In genomic region chr7:69564454-69565417, GRCh38 we compare ENCODE assay signal across 9 cellular contexts. TPM values are rescaled to one million over a fixed set of nuclear protein-coding genes. Genes with fewer than 3 reads are reported as not detected.
A peak's percentile ranks its signal among the peaks of the same experiment; 100 is the strongest.
DNase-seq lines count a peak whose midpoint lies in the region; ATAC-seq and TF ChIP-seq lines count a peak whose summit lies in the region.
"Had no signal": no experiment of that assay in that cellular context is flagged by ENCODE, and none has a peak within 500 bp of the region (broad histone marks: within the 10 kb centered on the region; RNA-seq: fewer than 3 reads in every experiment).

No MANE protein-coding gene starts in this region.

- no peak overlapping the region for H2BK12ac ChIP-seq in H9 (ENCODE audit: insufficient read length, low read depth, low read length)

- no peak overlapping the region for H2BK15ac ChIP-seq in H9 (ENCODE audit: low read depth, low read length)

- H3K4ac ChIP-seq in H9 (ENCODE audit: low read depth, low read length): no peak overlapping the region

- H3K27ac ChIP-seq in H9 (ENCODE audit: insufficient read length, low read depth, low read length) (no peak overlapping the region), esophagus muscularis mucosa (replicated peaks in 1 of 4) (peak overlapping the region; percentile 12 to 51 (median 46)), mammary epithelial cell (ENCODE audit: insufficient read depth, low read depth, low read length) (no peak overlapping the region)
- H3K27ac ChIP-seq: parathyroid adenoma had no signal

- peaks cover 6 to 13% of the 10 kb centered on the region in 2 experiments for H3K4me1 Mint-ChIP-seq in H9
- no peaks in the 10 kb centered on the region for H3K4me1 Mint-ChIP-seq in stimulated activated naive B cell treated with anti-CD40 and anti-IgM and Interleukin-4, amounts not matched to agents 10 μg/mL and 1 μg/mL and 100 μg/mL, for 72 hours

- dilution Hi-C loops in mammary epithelial cell (cut with HindIII; ENCODE audit: low sequenced_read_pairs): no loop called here

- TF ChIP-seq CTCF in H9 (conservative IDR thresholded peaks at IDR 0.05) (no peak), esophagus muscularis mucosa (IDR thresholded peaks at IDR 0.05) (no peak), mammary epithelial cell (conservative IDR thresholded peaks at IDR 0.05 in 1 of 2, IDR thresholded peaks at IDR 0.05 in 1 of 2; ENCODE audit: extremely low read depth in 1 of 2, insufficient read depth in 1 of 2, low read depth in 1 of 2, low read length in 2 of 2) (no peak)

- no peak overlapping the region for H3K18ac ChIP-seq in H9 (ENCODE audit: insufficient read length, low read depth, low read length)

- H3K36me3 ChIP-seq in esophagus muscularis mucosa (no peaks in the 10 kb centered on the region), mammary epithelial cell (ENCODE audit: insufficient read depth, low read length) (no peaks in the 10 kb centered on the region)

- H2BK20ac ChIP-seq in H9 (ENCODE audit: low read depth, low read length, poor library complexity, severe bottlenecking): no peak overlapping the region

- intact Hi-C loops in esophagus muscularis mucosa (cut with DNase I): no loop called here
- intact Hi-C loops in mammary epithelial cell (cut with micrococcal nuclease): no loop called here

- H3T11ph ChIP-seq in H9 (ENCODE audit: low read length): no peak overlapping the region

- no peaks in the 10 kb centered on the region for H3K79me1 ChIP-seq in H9 (ENCODE audit: insufficient read depth, low read depth, low read length, poor library complexity, severe bottlenecking)

- no peaks in the 10 kb centered on the region for H3K36me3 Mint-ChIP-seq in H9 (ENCODE audit: insufficient read depth in 1 of 3, low read depth in 3 of 3)
- no peaks in the 10 kb centered on the region for H3K36me3 Mint-ChIP-seq in stimulated activated naive B cell treated with anti-CD40 and anti-IgM and Interleukin-4, amounts not matched to agents 10 μg/mL and 1 μg/mL and 100 μg/mL, for 72 hours

- no peak overlapping the region for H4K91ac ChIP-seq in H9 (ENCODE audit: insufficient read length, low read depth, low read length)

- H3K79me2 ChIP-seq in H9 (ENCODE audit: insufficient read depth, low read length): no peaks in the 10 kb centered on the region
- no peaks in the 10 kb centered on the region for H3K79me2 ChIP-seq in mammary epithelial cell (ENCODE audit: insufficient read depth, low read length)
- H3K79me2 ChIP-seq: parathyroid adenoma had no signal

- no peak overlapping the region for H3K4me3 Mint-ChIP-seq in H9
- no peak overlapping the region for H3K4me3 Mint-ChIP-seq in stimulated activated naive B cell treated with anti-CD40 and anti-IgM and Interleukin-4, amounts not matched to agents 10 μg/mL and 1 μg/mL and 100 μg/mL, for 72 hours

- no peak overlapping the region for H3K14ac ChIP-seq in H9 (ENCODE audit: insufficient read depth, low read length)

- H3K27ac Mint-ChIP-seq in H9: no peak overlapping the region; a peak in 1 of 7 replicates
- H3K27ac Mint-ChIP-seq in stimulated activated naive B cell treated with anti-CD40 and anti-IgM and Interleukin-4, amounts not matched to agents 10 μg/mL and 1 μg/mL and 100 μg/mL, for 72 hours: no peak overlapping the region

- H4K5ac ChIP-seq in H9 (ENCODE audit: insufficient read length, low read depth, low read length): no peak overlapping the region

- no peak overlapping the region for H2AFZ ChIP-seq in H9 (ENCODE audit: low read length)
- H2AFZ ChIP-seq in mammary epithelial cell (ENCODE audit: low read depth, low read length): no peak overlapping the region
- H2AFZ ChIP-seq: parathyroid adenoma had no signal

- H3K27me3 ChIP-seq in H9 (ENCODE audit: insufficient read depth, low read length) (no peaks in the 10 kb centered on the region), esophagus muscularis mucosa (no peaks in the 10 kb centered on the region), mammary epithelial cell (ENCODE audit: insufficient read depth, low read length) (no peaks in the 10 kb centered on the region)

- in situ Hi-C loops in mammary epithelial cell (cut with MboI; ENCODE audit: low sequenced_read_pairs in 2 of 2): no loop called here

- no peak overlapping the region for H3K23ac ChIP-seq in H9 (ENCODE audit: insufficient read length, low read depth, low read length)

- no peak overlapping the region for H2AK5ac ChIP-seq in H9 (ENCODE audit: insufficient read length, low read length)

- ATAC-seq in stimulated activated naive B cell treated with anti-CD40 and anti-IgM and Interleukin-4, amounts not matched to agents 10 μg/mL and 1 μg/mL and 100 μg/mL, for 72 hours (replicated peaks): peak; percentile 47 to 63

- no peak overlapping the region for H3K9ac ChIP-seq in H9 (ENCODE audit: extremely low read depth, insufficient read length, low read length)
- H3K9ac ChIP-seq in mammary epithelial cell (ENCODE audit: insufficient read depth, low read length): no peak overlapping the region
- H3K9ac ChIP-seq: parathyroid adenoma had no signal

- H3K4me1 ChIP-seq in H9 (ENCODE audit: insufficient read depth, low read length) (peaks cover 3% of the 10 kb centered on the region; the same call in 1 of the 2 replicates), esophagus muscularis mucosa (peaks cover 9 to 30% (median 29%) of the 10 kb centered on the region in 4 donors), mammary epithelial cell (ENCODE audit: insufficient read depth, low read length) (no peaks in the 10 kb centered on the region)
- H3K4me1 ChIP-seq: parathyroid adenoma had no signal

- no peak overlapping the region for H2BK5ac ChIP-seq in H9 (ENCODE audit: insufficient read length, low read length)

- H3K56ac ChIP-seq in H9 (ENCODE audit: insufficient read length, low read depth, low read length): no peak overlapping the region

- H3K9me3 ChIP-seq in H9 (ENCODE audit: control insufficient read depth, low read depth, low read length) (no peaks in the 10 kb centered on the region), esophagus muscularis mucosa (no peaks in the 10 kb centered on the region), mammary epithelial cell (replicated peaks; ENCODE audit: insufficient read depth, low read length) (peaks cover 26% of the 10 kb centered on the region)

- no CpG with 5 or more reads among the region's 7 CpGs for WGBS in H9 (ENCODE audit: extremely low coverage, insufficient read length, low lambda C conversion rate)
- 33% methylated on average over 7 of the region's 7 CpGs for WGBS in esophagus muscularis mucosa
- WGBS in mammary epithelial cell (ENCODE audit: low coverage, missing lambda C conversion rate): 53% methylated on average over 7 of the region's 7 CpGs

- no peaks in the 10 kb centered on the region for H4K20me1 ChIP-seq in H9 (ENCODE audit: control insufficient read depth, insufficient read depth, insufficient read length)
- H4K20me1 ChIP-seq in mammary epithelial cell (ENCODE audit: insufficient read depth, low read length): no peaks in the 10 kb centered on the region

- CTCF ChIA-PET in mammary epithelial cell (lab: Charles Lee; ENCODE audit: low non-redundant PET): no interaction called here

- peaks cover 9% of the 10 kb centered on the region; the same call in 1 of the 2 replicates for H3K27me3 Mint-ChIP-seq in H9 (ENCODE audit: low read depth)
- H3K27me3 Mint-ChIP-seq in stimulated activated naive B cell treated with anti-CD40 and anti-IgM and Interleukin-4, amounts not matched to agents 10 μg/mL and 1 μg/mL and 100 μg/mL, for 72 hours: no peaks in the 10 kb centered on the region

- BruUV-seq in mammary epithelial cell (replicated peaks; lab: Mats Ljungman, UMichigan): no TSS peak

- no peak overlapping the region for H4K8ac ChIP-seq in H9 (replicated peaks; ENCODE audit: insufficient read length, low read depth, low read length)

- TF ChIP-seq POLR2A in esophagus muscularis mucosa (IDR thresholded peaks at IDR 0.05; ENCODE audit: low read depth): no peak

- H3K9me3 Mint-ChIP-seq in H9: no peaks in the 10 kb centered on the region; a peak in 1 of 5 replicates
- H3K9me3 Mint-ChIP-seq in stimulated activated naive B cell treated with anti-CD40 and anti-IgM and Interleukin-4, amounts not matched to agents 10 μg/mL and 1 μg/mL and 100 μg/mL, for 72 hours: no peaks in the 10 kb centered on the region

- H3K4me2 ChIP-seq in H9 (ENCODE audit: insufficient read depth, insufficient read length, low read length): no peak overlapping the region
- H3K4me2 ChIP-seq in mammary epithelial cell (ENCODE audit: insufficient read depth, low read depth, low read length): no peak overlapping the region

- H3K23me2 ChIP-seq in H9 (ENCODE audit: insufficient read length, low read depth, low read length, poor library complexity, severe bottlenecking): no peaks in the 10 kb centered on the region

- H2BK120ac ChIP-seq in H9 (ENCODE audit: low read depth, low read length, poor library complexity, severe bottlenecking): no peak overlapping the region

- DNase-seq in COLO668 (lab: John Stamatoyannopoulos, UW; ENCODE audit: unreplicated experiment) (peak; percentile 63), H9 (peak; percentile 13), NCI-H2196 (lab: John Stamatoyannopoulos, UW; ENCODE audit: unreplicated experiment) (peak; percentile 74), esophagus muscularis mucosa (ENCODE audit: extremely low spot score) (no peak), HK-2 (ENCODE audit: unreplicated experiment) (no peak), KG1 (lab: John Stamatoyannopoulos, UW) (no peak), mammary epithelial cell (no peak)
- DNase-seq in stimulated activated naive B cell treated with anti-CD40 and anti-IgM and Interleukin-4, amounts not matched to agents 10 μg/mL and 1 μg/mL and 100 μg/mL, for 72 hours: no peak

- H3K4me3 ChIP-seq in esophagus muscularis mucosa (peak overlapping the region in 1 of 4 donors; percentile 16), mammary epithelial cell (replicated peaks in 1 of 3; ENCODE audit: insufficient read depth in 1 of 3, low read depth in 2 of 3, low read length in 3 of 3) (no peak overlapping the region)

- no peak for TF ChIP-seq EP300 in esophagus muscularis mucosa (IDR thresholded peaks at IDR 0.05)

RNA-seq across cellular contexts. Expression of gene AUTS2, which starts 33.5 kb away (rescaled TPM):
- 232 and 256 TPM in 2 replicates for total RNA-seq in H9 (2021)
- 10 to 100 TPM; 18.5 to 44.9 (median 34.2) TPM for total RNA-seq in esophagus muscularis mucosa
- total RNA-seq in mammary epithelial cell: 10 to 100 TPM in 1 of 2 donors, 1 to 10 TPM in 1; 7.3 to 27.2 TPM
- 2.1 TPM for polyA plus RNA-seq in mammary epithelial cell
- 20.9 TPM for polyA minus RNA-seq in mammary epithelial cell

Comparison
In these comparisons a context has a peak if more than half of its experiments do, and no peak if none do; other contexts are left out.
1. DNase-seq: peak in COLO668 (single experiment), H9 (single experiment) and NCI-H2196 (single experiment); none in esophagus muscularis mucosa (single experiment), stimulated activated naive B cell treated with anti-CD40 and anti-IgM and Interleukin-4, amounts not matched to agents 10 μg/mL and 1 μg/mL and 100 μg/mL, for 72 hours (single experiment), HK-2 (single experiment), KG1 (single experiment) and mammary epithelial cell (single experiment).
2. H3K27ac ChIP-seq: peak in esophagus muscularis mucosa (4 of 4); none in H9 (single experiment) and mammary epithelial cell (single experiment).